Comparison of ENCODE assay signal across 22 cellular contexts in the genomic region with DNA sequence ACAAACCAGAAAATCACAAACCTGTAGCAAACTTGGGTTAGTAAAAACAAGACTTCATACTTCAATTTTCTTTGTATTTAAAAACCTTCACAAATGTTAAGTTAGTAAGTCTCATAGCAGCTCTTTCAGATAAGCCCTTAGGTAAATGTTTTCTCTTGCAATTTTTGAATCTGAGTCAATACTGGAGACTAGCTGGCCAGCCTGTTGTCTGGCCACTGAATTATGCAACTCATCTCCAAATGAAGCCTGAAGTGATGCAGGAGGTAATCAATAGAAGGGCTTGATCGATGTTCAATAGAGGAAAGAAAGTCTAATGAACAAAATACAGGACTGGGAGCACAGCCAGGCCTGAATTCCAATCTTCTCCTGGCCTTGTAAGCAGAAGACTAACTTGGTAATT.
DNase-seq lines count a peak whose midpoint lies in the region; ATAC-seq and TF ChIP-seq lines count a peak whose summit lies in the region.
"Had no signal": no experiment of that assay in that cellular context is flagged by ENCODE, and none has a peak within 500 bp of the region (broad histone marks: within the 10 kb centered on the region; RNA-seq: fewer than 3 reads in every experiment).

No MANE protein-coding gene starts in this region.

- H3K4me3 ChIP-seq in AG10803 (ENCODE audit: low read length) (no peak overlapping the region), brain microvascular endothelial cell (ENCODE audit: low read depth, low read length) (no peak overlapping the region), sigmoid colon (no peak overlapping the region)
- H3K4me3 ChIP-seq: BLaER1 treated with 17β-estradiol and CSF1 and Interleukin-3, amounts not matched to agents 10 nM and 100 nM; Peyer's patch; SJSA1 had no signal

- DNase-seq in AG10803 (ENCODE audit: low read depth) = peak; percentile 20
- peak; percentile 29 for DNase-seq in HuH-7.5 (ENCODE audit: low spot score)
- peak; percentile 43 for DNase-seq in brain microvascular endothelial cell
- DNase-seq in non-pigmented ciliary epithelial cell (ENCODE audit: low read depth) = peak; percentile 36
- no peak for DNase-seq in activated CD4-positive, CD25-positive, alpha-beta regulatory T cell treated with anti-CD3 and anti-CD28 coated beads, Interleukin-2, amount 50 U/mL, for 72 hours
- DNase-seq in SW480 (ENCODE audit: low spot score) = no peak
- no peak for DNase-seq in sigmoid colon
- DNase-seq: Calu3; CD8-positive, alpha-beta T cell; DMS53; H7; HFFc6; NCI-H1436; NCI-H2081; NCI-H2171 treated with DMSO at 0.1 percent for 48 hours; NCI-H446 treated with DMSO at 0.1 percent for 48 hours; NCI-H69; NK-92 treated with Interleukin-12 subunit alpha and Interleukin-12 subunit beta, amount 100 ng/mL, for 24 hours; Peyer's patch had no signal

- in situ Hi-C loops in brain microvascular endothelial cell (cut with HindIII; ENCODE audit: low pct_ligation_motif_present, low sequenced_read_pairs) = no loop called here

- WGBS in sigmoid colon, 2 donors = 67 to 70% methylated on average over 1 of the region's 1 CpG

- H3K4me1 ChIP-seq in sigmoid colon = no peaks in the 10 kb centered on the region
- H3K4me1 ChIP-seq: BLaER1 treated with 17β-estradiol and CSF1 and Interleukin-3, amounts not matched to agents 10 nM and 100 nM; Peyer's patch; SJSA1 had no signal

- no peaks in the 10 kb centered on the region for H3K9me3 ChIP-seq in sigmoid colon
- H3K9me3 ChIP-seq: BLaER1 treated with 17β-estradiol and CSF1 and Interleukin-3, amounts not matched to agents 10 nM and 100 nM; Peyer's patch; SJSA1 had no signal

- H3K36me3 ChIP-seq in brain microvascular endothelial cell (replicated peaks) = no peaks in the 10 kb centered on the region
- H3K36me3 ChIP-seq in sigmoid colon = no peaks in the 10 kb centered on the region
- H3K36me3 ChIP-seq: BLaER1 treated with 17β-estradiol and CSF1 and Interleukin-3, amounts not matched to agents 10 nM and 100 nM; Peyer's patch; SJSA1 had no signal

- TF ChIP-seq EP300 in sigmoid colon (IDR thresholded peaks at IDR 0.05) = no peak

- TF ChIP-seq CTCF in AG10803 (conservative IDR thresholded peaks at IDR 0.05; ENCODE audit: low read length) (no peak), brain microvascular endothelial cell (IDR thresholded peaks at IDR 0.05; ENCODE audit: low read depth, low read length, missing control alignments) (no peak), sigmoid colon (IDR thresholded peaks at IDR 0.05) (no peak)

- H3K27me3 ChIP-seq in brain microvascular endothelial cell (replicated peaks) (no peaks in the 10 kb centered on the region), sigmoid colon (no peaks in the 10 kb centered on the region)
- H3K27me3 ChIP-seq: BLaER1 treated with 17β-estradiol and CSF1 and Interleukin-3, amounts not matched to agents 10 nM and 100 nM; Peyer's patch; SJSA1 had no signal

- H3K27ac ChIP-seq in brain microvascular endothelial cell (peak overlapping the region; percentile 41), sigmoid colon (no peak overlapping the region)
- H3K27ac ChIP-seq: BLaER1 treated with 17β-estradiol and CSF1 and Interleukin-3, amounts not matched to agents 10 nM and 100 nM; Peyer's patch; SJSA1 had no signal

- no peak for TF ChIP-seq POLR2A in sigmoid colon (IDR thresholded peaks at IDR 0.05)

- intact Hi-C loops in sigmoid colon (cut with DNase I) = no loop called here

- no peak for ATAC-seq in HG02763 (IDR thresholded peaks at IDR 0.05; ENCODE audit: unreplicated experiment)
- ATAC-seq: CD8-positive, alpha-beta T cell had no signal

Comparison
In these comparisons a context has a peak if more than half of its experiments do, and no peak if none do; other contexts are left out.
1. DNase-seq: peak in AG10803 (single experiment), HuH-7.5 (single experiment), brain microvascular endothelial cell (single experiment) and non-pigmented ciliary epithelial cell (single experiment); none in activated CD4-positive, CD25-positive, alpha-beta regulatory T cell treated with anti-CD3 and anti-CD28 coated beads, Interleukin-2, amount 50 U/mL, for 72 hours (single experiment), SW480 (single experiment) and sigmoid colon (single experiment).